In the genomic region with DNA sequence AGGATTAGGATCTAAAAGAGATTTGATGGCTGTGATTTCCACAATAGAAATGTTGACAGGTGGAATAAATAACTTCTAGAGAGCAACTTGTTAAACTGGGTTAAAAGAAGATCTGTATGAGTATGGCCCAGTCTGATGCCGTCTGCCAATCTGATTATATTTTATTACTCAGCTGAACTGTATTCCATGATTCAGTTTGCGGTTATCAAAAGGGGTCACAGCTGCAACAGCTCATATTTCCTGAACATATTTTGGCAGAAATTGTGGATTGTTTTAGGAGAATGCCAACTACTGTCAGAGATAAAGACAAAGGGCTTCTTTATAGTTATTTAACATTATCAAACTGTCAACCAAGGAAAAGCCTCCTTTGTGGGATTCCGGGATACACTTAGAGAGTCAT, we compare ENCODE assay signal across 20 cellular contexts.
"Had no signal": no experiment of that assay in that cellular context is flagged by ENCODE, and none has a peak within 500 bp of the region (broad histone marks: within the 10 kb centered on the region; RNA-seq: fewer than 3 reads in every experiment).

No MANE protein-coding gene starts in this region.

- FAIRE-seq: astrocyte, colon had no signal

- H3K4me3 ChIP-seq: esophagus squamous epithelium, gastrocnemius medialis, heart left ventricle, lower lobe of right lung, ovary, sigmoid colon, transverse colon had no signal

- ATAC-seq: activated CD4-positive, alpha-beta T cell treated with anti-CD3 and anti-CD28 coated beads for 36 hours; activated CD8-positive, alpha-beta memory T cell treated with anti-CD3 and anti-CD28 coated beads, Interleukin-2, amount 10 ng/mL, durations not matched to agents 7 days and 5 days; gastrocnemius medialis; left colon; lower lobe of right lung; naive thymus-derived CD4-positive, alpha-beta T cell; stimulated activated naive B cell treated with anti-CD40 and anti-IgM and Interleukin-4, amounts not matched to agents 10 μg/mL and 1 μg/mL and 100 μg/mL, for 72 hours had no signal

- H3K4me1 ChIP-seq: esophagus squamous epithelium, gastrocnemius medialis, heart left ventricle, lower lobe of right lung, sigmoid colon, transverse colon had no signal

- H3K36me3 ChIP-seq: esophagus squamous epithelium, gastrocnemius medialis, heart left ventricle, lower lobe of right lung, ovary, sigmoid colon, transverse colon, WERI-Rb-1 had no signal

- H3K9me3 ChIP-seq: esophagus squamous epithelium, gastrocnemius medialis, heart left ventricle, lower lobe of right lung, ovary, sigmoid colon, transverse colon had no signal

- H3K27ac ChIP-seq: esophagus squamous epithelium, gastrocnemius medialis, heart left ventricle, lower lobe of right lung, ovary, sigmoid colon, transverse colon, WERI-Rb-1 had no signal

- DNase-seq: activated CD4-positive, alpha-beta memory T cell treated with anti-CD3 and anti-CD28 coated beads for 36 hours; activated CD4-positive, alpha-beta T cell treated with anti-CD3 and anti-CD28 coated beads for 36 hours; activated CD8-positive, alpha-beta memory T cell treated with anti-CD3 and anti-CD28 coated beads, Interleukin-2, amount 10 ng/mL, durations not matched to agents 7 days and 5 days; activated naive CD4-positive, alpha-beta T cell treated with anti-CD3 and anti-CD28 coated beads, Interleukin-2, amount 10 ng/mL, durations not matched to agents 7 days and 5 days; activated T-cell treated with anti-CD3 and anti-CD28 coated beads, Interleukin-2, amount 50 U/mL, for 1 hour; caudate nucleus; esophagus squamous epithelium; gastrocnemius medialis; heart left ventricle; left colon; lower lobe of right lung; naive thymus-derived CD4-positive, alpha-beta T cell; ovary; sigmoid colon; stimulated activated CD4-positive, alpha-beta T cell treated with anti-CD3 and anti-CD28 coated beads, Interleukin-2, amount 100 ng/mL, for 48 hours; stimulated activated naive B cell treated with anti-CD40 and anti-IgM and Interleukin-4, amounts not matched to agents 10 μg/mL and 1 μg/mL and 100 μg/mL, for 72 hours; transverse colon; WERI-Rb-1 had no signal

- H3K27me3 ChIP-seq: esophagus squamous epithelium, gastrocnemius medialis, heart left ventricle, ovary, sigmoid colon, transverse colon had no signal
